In the genomic region with DNA sequence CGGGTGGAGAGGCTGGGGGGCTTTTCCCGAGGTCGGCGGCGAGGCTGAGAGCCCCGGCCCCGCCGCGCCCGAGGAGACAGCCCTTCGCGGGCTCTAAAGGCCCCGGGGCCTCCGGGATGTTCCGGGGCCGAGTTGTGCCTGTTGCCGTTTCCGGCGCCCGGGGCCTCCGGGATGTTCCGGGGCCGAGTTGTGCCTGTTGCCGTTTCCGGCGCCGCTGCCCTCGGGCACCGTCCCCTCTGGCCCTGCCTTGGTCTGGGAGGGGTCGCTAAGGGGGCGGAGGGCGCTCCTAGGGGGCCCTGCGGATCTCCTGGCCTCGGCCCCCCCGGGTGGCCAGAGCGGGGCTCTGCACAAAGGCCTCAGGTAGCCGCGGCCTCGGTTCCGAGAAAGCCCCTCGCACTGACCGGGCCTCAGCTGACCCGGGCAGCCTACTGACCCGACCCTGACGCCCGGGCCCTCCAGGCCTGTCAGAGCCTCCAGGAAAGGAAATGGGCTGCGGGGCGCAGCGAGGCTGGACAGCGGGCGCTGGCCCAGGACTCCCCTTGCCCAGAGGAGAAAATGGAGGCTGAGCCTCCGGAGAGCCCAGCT, we compare ENCODE assay signal across 8 cellular contexts. TPM values are rescaled to one million over a fixed set of nuclear protein-coding genes. Genes with fewer than 3 reads are reported as not detected.
DNase-seq lines count a peak whose midpoint lies in the region; TF ChIP-seq lines count a peak whose summit lies in the region.

No MANE protein-coding gene starts in this region.

- intact Hi-C loops in esophagus squamous epithelium (cut with DNase I) = loop anchor here (10.0 kb wide), 1 partner anchor 194 kb away; a partner anchor contains a TSS
- intact Hi-C loops in prostate gland (cut with DNase I) = no loop called here

- peak overlapping the region; percentile 75 for H3K4me3 ChIP-seq in MG63
- peak overlapping the region; percentile 42 to 73 (median 56) for H3K4me3 ChIP-seq in esophagus squamous epithelium
- H3K4me3 ChIP-seq in prostate gland = peak overlapping the region; percentile 55 to 56
- no peak overlapping the region for H3K4me3 ChIP-seq in SJCRH30

- no peaks in the 10 kb centered on the region for H3K36me3 ChIP-seq in MG63
- no peaks in the 10 kb centered on the region for H3K36me3 ChIP-seq in esophagus squamous epithelium
- no peaks in the 10 kb centered on the region for H3K36me3 ChIP-seq in prostate gland
- H3K36me3 ChIP-seq in SJCRH30 = no peaks in the 10 kb centered on the region

- WGBS in esophagus squamous epithelium, 2 donors = no CpG with 5 or more reads among the region's 52 CpGs
- 41% methylated on average over 22 of the region's 52 CpGs for WGBS in prostate gland

- H3K9me3 ChIP-seq in MG63 = no peaks in the 10 kb centered on the region
- no peaks in the 10 kb centered on the region for H3K9me3 ChIP-seq in esophagus squamous epithelium
- no peaks in the 10 kb centered on the region for H3K9me3 ChIP-seq in prostate gland
- H3K9me3 ChIP-seq in SJCRH30 (replicated peaks) = no peaks in the 10 kb centered on the region

- TF ChIP-seq POLR2A in esophagus squamous epithelium (IDR thresholded peaks at IDR 0.05) (no peak), prostate gland (IDR thresholded peaks at IDR 0.05) (no peak)

- DNase-seq in ELR (ENCODE audit: low read depth) = peak; percentile 36
- DNase-seq in MG63 = peak; percentile 32
- no peak for DNase-seq in esophagus squamous epithelium (lab: John Stamatoyannopoulos, UW)
- no peak for DNase-seq in prostate gland (ENCODE audit: low spot score)
- DNase-seq in T-helper 9 cell = no peak
- no peak for DNase-seq in MV-4-11 (lab: John Stamatoyannopoulos, UW)
- DNase-seq in SHP77 treated with DMSO at 0.1 percent for 48 hours (lab: John Stamatoyannopoulos, UW) = no peak
- DNase-seq in SJCRH30 = no peak

- H3K27me3 ChIP-seq in MG63 (no peaks in the 10 kb centered on the region), esophagus squamous epithelium (peaks cover 0 to 33% (median 0%) of the 10 kb centered on the region in 4 donors), prostate gland (replicated peaks; ENCODE audit: insufficient read depth) (no peaks in the 10 kb centered on the region), SJCRH30 (no peaks in the 10 kb centered on the region; the same call in 1 of the 2 replicates)

- H3K27ac ChIP-seq in esophagus squamous epithelium (peak overlapping the region; percentile 65 to 86 (median 74)), prostate gland (peak overlapping the region; percentile 71 to 81), SJCRH30 (no peak overlapping the region)

- TF ChIP-seq CTCF in esophagus squamous epithelium (IDR thresholded peaks at IDR 0.05) (no peak), prostate gland (IDR thresholded peaks at IDR 0.05) (no peak)

- H3K4me1 ChIP-seq in esophagus squamous epithelium = peaks cover 22 to 41% (median 23%) of the 10 kb centered on the region in 3 donors
- H3K4me1 ChIP-seq in prostate gland (replicated peaks) = peaks cover 9% of the 10 kb centered on the region
- H3K4me1 ChIP-seq in SJCRH30 = peaks cover 39% of the 10 kb centered on the region

RNA-seq across cellular contexts. Expression of a gene that starts 24.2 kb away (rescaled TPM):
- 5,061 and 6,321 TPM in 2 replicates for total RNA-seq in MG63 (2014; rRNA removed; shearing (Covaris generic); ENCODE audit: low replicate concordance)
- 1,000 to 10,000 TPM; 3,349 to 6,664 (median 4,433) TPM for total RNA-seq in esophagus squamous epithelium
- 1,000 to 10,000 TPM; 2,438 to 3,181 TPM for total RNA-seq in prostate gland
- total RNA-seq in SJCRH30 (2014; rRNA removed; shearing (Covaris generic)) = 2,768 and 3,121 TPM in 2 replicates

RNA-seq across cellular contexts. Expression of a gene that starts 39.8 kb away (rescaled TPM):
- total RNA-seq in MG63 (2014; rRNA removed; shearing (Covaris generic); ENCODE audit: low replicate concordance) = 0.12 TPM in 1 of 2 replicates, not detected in the other
- 1 to 10 TPM in 3 of 4 donors, not detected in 1; 1.1 to 2.3 (median 1.8) TPM for total RNA-seq in esophagus squamous epithelium
- 1 to 10 TPM; 3.1 to 5.6 TPM for total RNA-seq in prostate gland
- 0.43 and 0.61 TPM in 2 replicates for total RNA-seq in SJCRH30 (2014; rRNA removed; shearing (Covaris generic))

Comparison
In these comparisons a context has a peak if more than half of its experiments do, and no peak if none do; other contexts are left out.
1. DNase-seq: peak in ELR (single experiment) and MG63 (single experiment); none in esophagus squamous epithelium (single experiment), prostate gland (single experiment), T-helper 9 cell (single experiment), MV-4-11 (single experiment), SHP77 treated with DMSO at 0.1 percent for 48 hours (single experiment) and SJCRH30 (0 of 2).